ENCODE assay signal across 20 cellular contexts in the genomic region with DNA sequence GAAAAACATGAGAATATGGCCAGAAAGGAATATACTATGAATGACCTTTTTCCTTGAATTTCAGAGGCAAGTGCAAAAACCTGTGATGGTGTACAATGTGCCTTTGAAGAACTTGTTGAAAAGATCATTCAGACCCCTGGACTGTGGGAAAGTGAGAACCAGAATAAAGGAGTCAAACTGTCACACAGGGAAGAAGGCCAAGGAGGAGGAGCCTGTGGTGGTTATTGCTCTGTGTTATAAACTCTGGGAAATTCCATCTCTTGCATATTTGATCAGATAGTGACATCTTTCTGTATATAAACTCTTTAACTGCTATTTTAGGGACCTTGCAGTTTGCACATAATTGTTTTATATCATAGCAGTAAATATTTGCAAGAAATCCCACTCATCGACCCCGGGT. TPM values are rescaled to one million over a fixed set of nuclear protein-coding genes. Genes with fewer than 3 reads are reported as not detected.
DNase-seq lines count a peak whose midpoint lies in the region; ATAC-seq and TF ChIP-seq lines count a peak whose summit lies in the region.
"Had no signal": no experiment of that assay in that cellular context is flagged by ENCODE, and none has a peak within 500 bp of the region (broad histone marks: within the 10 kb centered on the region; RNA-seq: fewer than 3 reads in every experiment).

No MANE protein-coding gene starts in this region.

- peak overlapping the region; percentile 52 for H3K27ac ChIP-seq in neutrophil
- no peak overlapping the region for H3K27ac ChIP-seq in heart right ventricle
- H3K27ac ChIP-seq: gastroesophageal sphincter, lower lobe of right lung, skin epidermis had no signal

- H3K27me3 ChIP-seq in neutrophil (no peaks in the 10 kb centered on the region), heart right ventricle (no peaks in the 10 kb centered on the region)
- H3K27me3 ChIP-seq: cardiac muscle cell, gastroesophageal sphincter had no signal

- H3K4me3 ChIP-seq in choroid plexus epithelial cell (ENCODE audit: low read depth, low read length), result no peak overlapping the region
- no peak overlapping the region for H3K4me3 ChIP-seq in neutrophil (ENCODE audit: low read depth in 1 of 2, low read length in 1 of 2)
- no peak overlapping the region for H3K4me3 ChIP-seq in heart right ventricle
- H3K4me3 ChIP-seq: cardiac muscle cell, gastroesophageal sphincter, lower lobe of right lung, skin epidermis had no signal

- no peak for ATAC-seq in HG03097 (IDR thresholded peaks at IDR 0.05; ENCODE audit: low FRiP score, unreplicated experiment)
- ATAC-seq in heart right ventricle, result no peak
- ATAC-seq: gastroesophageal sphincter, lower lobe of right lung had no signal

- 96 to 97% methylated on average over 2 of the region's 2 CpGs for WGBS in heart right ventricle, 2 donors

- peaks cover 76% of the 10 kb centered on the region for H3K36me3 ChIP-seq in neutrophil
- peaks cover 0 to 89% (median 20%) of the 10 kb centered on the region in 9 donors for H3K36me3 ChIP-seq in heart right ventricle

- H3K9me3 ChIP-seq in neutrophil (no peaks in the 10 kb centered on the region), heart right ventricle (no peaks in the 10 kb centered on the region)
- H3K9me3 ChIP-seq: gastroesophageal sphincter, lower lobe of right lung had no signal

- in situ Hi-C loops in SK-MEL-5 (cut with HindIII; ENCODE audit: low pct_unique_long_range_greater_than_20kb, low sequenced_read_pairs), result no loop called here

- TF ChIP-seq CTCF in choroid plexus epithelial cell (conservative IDR thresholded peaks at IDR 0.05; ENCODE audit: low read depth, low read length) (no peak), neutrophil (IDR thresholded peaks at IDR 0.05) (no peak), heart right ventricle (IDR thresholded peaks at IDR 0.05) (no peak)

- intact Hi-C loops in heart right ventricle (cut with DNase I), result no loop called here

- peak; percentile 48 for DNase-seq in EH (ENCODE audit: low read depth)
- DNase-seq in SK-MEL-5 (ENCODE audit: low read depth, low spot score), result peak; percentile 20
- DNase-seq in choroid plexus epithelial cell (ENCODE audit: low read depth), result peak; percentile 19
- no peak for DNase-seq in heart right ventricle
- no peak for DNase-seq in HPDE6-E6E7 (ENCODE audit: extremely low spot score)
- DNase-seq: activated CD4-positive, alpha-beta T cell treated with anti-CD3 and anti-CD28 coated beads, Interleukin-2, amount 50 U/mL, for 4 hours; activated CD4-positive, CD25-positive, alpha-beta regulatory T cell; activated CD8-positive, alpha-beta memory T cell treated with anti-CD3 and anti-CD28 coated beads, Interleukin-2, amount 50 U/mL, for 48 hours; activated effector memory CD4-positive, alpha-beta T cell treated with anti-CD3 and anti-CD28 coated beads, Interleukin-2, amount 50 U/mL, for 16 hours; amniotic stem cell; lower lobe of right lung; NCI-H1092 treated with DMSO at 0.1 percent for 48 hours; NCI-H187 treated with DMSO at 0.1 percent for 48 hours; NCI-H69; stimulated activated CD4-positive, alpha-beta T cell treated with anti-CD3 and anti-CD28 coated beads, Interleukin-1b, Interleukin-23, amount 100 ng/mL, for 48 hours had no signal

- no peaks in the 10 kb centered on the region for H3K4me1 ChIP-seq in neutrophil (ENCODE audit: control insufficient read depth in 1 of 2, insufficient read depth in 1 of 2, low read depth in 1 of 2, low read length in 1 of 2)
- peaks cover 0 to 2% (median 0%) of the 10 kb centered on the region in 9 donors for H3K4me1 ChIP-seq in heart right ventricle

RNA-seq across cellular contexts. Expression of gene RAB18, which starts 33.7 kb away (rescaled TPM):
- total RNA-seq in SK-MEL-5 (2014; rRNA removed; shearing (Covaris generic)), result 28.2 and 32.5 TPM in 2 replicates
- 26.6 and 28.3 TPM in 2 replicates for polyA plus RNA-seq in SK-MEL-5 (2015; cell fraction: cytosol; rRNA removed)
- polyA plus RNA-seq in SK-MEL-5 (2015; cell fraction: nucleus; rRNA removed), result 27.7 and 28.4 TPM in 2 replicates
- 100 to 1,000 TPM; 115 to 157 (median 139) TPM for total RNA-seq in heart right ventricle
- 10 to 100 TPM; 19.3 to 44.4 TPM for polyA plus RNA-seq in heart right ventricle

Comparison
In these comparisons a context has a peak if more than half of its experiments do, and no peak if none do; other contexts are left out.
1. DNase-seq: peak in EH (single experiment), SK-MEL-5 (single experiment) and choroid plexus epithelial cell (single experiment); none in heart right ventricle (0 of 2) and HPDE6-E6E7 (single experiment).